ENCODE assay signal across 1 cellular context in genomic region chr18:56312554-56312953, GRCh38.
TF ChIP-seq lines count a peak whose summit lies in the region.

No MANE protein-coding gene starts in this region.

TF ChIP-seq in GM23338, 12 proteins besides CTCF, POLR2A, EP300 and RAD21 (continued from another document):
- TF ChIP-seq ZNF462 (CRISPR knock-in tag; IDR thresholded peaks at IDR 0.05), result no peak
